Comparison of ENCODE assay signal across 8 cellular contexts in genomic region chr7:36366649-36367560, GRCh38. TPM values are rescaled to one million over a fixed set of nuclear protein-coding genes. Genes with fewer than 3 reads are reported as not detected.
A peak's percentile ranks its signal among the peaks of the same experiment; 100 is the strongest.
DNase-seq lines count a peak whose midpoint lies in the region; ATAC-seq and TF ChIP-seq lines count a peak whose summit lies in the region.

No MANE protein-coding gene starts in this region.

- DNase-seq in NCI-H1694 treated with DMSO at 0.1 percent for 48 hours (lab: John Stamatoyannopoulos, UW) (peak; percentile 91), T-helper 22 cell (ENCODE audit: low read depth) (peak; percentile 83), astrocyte of the cerebellum (ENCODE audit: low read depth) (peak; percentile 56), hepatocyte (ENCODE audit: low spot score) (peak; percentile 96), vagina (ENCODE audit: extremely low spot score in 2 of 2) (no peak)

- TF ChIP-seq CTCF in astrocyte of the cerebellum (IDR thresholded peaks at IDR 0.05; ENCODE audit: low read depth, low read length, missing control alignments) (peak; percentile 87), hepatocyte (IDR thresholded peaks at IDR 0.05; ENCODE audit: poor library complexity) (peak; percentile 96), vagina (IDR thresholded peaks at IDR 0.05) (peak; percentile 71 to 84 (median 76))

- H2AFZ ChIP-seq in hepatocyte, result peak overlapping the region; percentile 90

- H3K4me3 ChIP-seq in astrocyte of the cerebellum (ENCODE audit: low read depth, low read length) (peak overlapping the region; percentile 67), hepatocyte (peak overlapping the region; percentile 89), rectal smooth muscle tissue (ENCODE audit: low read length) (peak overlapping the region; percentile 74), vagina (peak overlapping the region; percentile 63 to 93)

- H3K27ac ChIP-seq in hepatocyte (peak overlapping the region; percentile 87), rectal smooth muscle tissue (ENCODE audit: low read depth, low read length) (peak overlapping the region; percentile 7), vagina (peak overlapping the region; percentile 68)

- H3K4me1 ChIP-seq in hepatocyte (ENCODE audit: insufficient read depth) (no peaks in the 10 kb centered on the region), rectal smooth muscle tissue (ENCODE audit: control insufficient read depth, insufficient read depth, low read length) (no peaks in the 10 kb centered on the region), vagina (no peaks in the 10 kb centered on the region)

- intact Hi-C loops in vagina (cut with DNase I), result no loop called here

- peak overlapping the region; percentile 71 for H3K4me2 ChIP-seq in hepatocyte

- H3K36me3 ChIP-seq in hepatocyte (replicated peaks; ENCODE audit: insufficient read depth, low read depth) (no peaks in the 10 kb centered on the region), rectal smooth muscle tissue (ENCODE audit: control insufficient read depth, insufficient read depth, low read length) (no peaks in the 10 kb centered on the region), vagina (no peaks in the 10 kb centered on the region)

- in situ Hi-C loops in astrocyte of the cerebellum (cut with HindIII; ENCODE audit: low sequenced_read_pairs), result no loop called here

- H3K79me2 ChIP-seq in hepatocyte, result peaks cover 6% of the 10 kb centered on the region

- H3K27me3 ChIP-seq in hepatocyte (no peaks in the 10 kb centered on the region), rectal smooth muscle tissue (ENCODE audit: control insufficient read depth, insufficient read depth, low read length) (no peaks in the 10 kb centered on the region), vagina (no peaks in the 10 kb centered on the region)

- H3K9me3 ChIP-seq in hepatocyte (ENCODE audit: low read depth) (no peaks in the 10 kb centered on the region), vagina (no peaks in the 10 kb centered on the region)

- ATAC-seq in GM18502 (IDR thresholded peaks at IDR 0.05; ENCODE audit: poor library complexity, unreplicated experiment) (peak; percentile 99), HG02970 (IDR thresholded peaks at IDR 0.05; ENCODE audit: low FRiP score, unreplicated experiment) (peak; percentile 98)

- no peaks in the 10 kb centered on the region for H4K20me1 ChIP-seq in hepatocyte (ENCODE audit: insufficient read depth, poor library complexity, severe bottlenecking)

- peak overlapping the region; percentile 62 for H3K9ac ChIP-seq in rectal smooth muscle tissue (ENCODE audit: low read length)

- under 1% methylated on average over 73 of the region's 99 CpGs for WGBS in hepatocyte (ENCODE audit: low lambda C conversion rate, missing lambda C conversion rate)

- H3K9me2 ChIP-seq in hepatocyte (replicated peaks; ENCODE audit: insufficient read depth), result no peaks in the 10 kb centered on the region

- TF ChIP-seq POLR2A in vagina (IDR thresholded peaks at IDR 0.05), result no peak

RNA-seq across cellular contexts. Expression of gene ANLN, which starts 22.8 kb away (rescaled TPM):
- 26.3 and 31.3 TPM in 2 replicates for total RNA-seq in hepatocyte
- polyA plus RNA-seq in hepatocyte, result 8.2 and 15.4 TPM in 2 replicates
- 18.9 TPM for total RNA-seq in vagina

Comparison
In these comparisons a context has a peak if more than half of its experiments do, and no peak if none do; other contexts are left out.
1. DNase-seq: peak in NCI-H1694 treated with DMSO at 0.1 percent for 48 hours (single experiment), T-helper 22 cell (single experiment), astrocyte of the cerebellum (single experiment) and hepatocyte (single experiment); none in vagina (0 of 2).
2. H3K27ac ChIP-seq: peak in every context shown above with its lines; median percentile 87 in hepatocyte; 68 in vagina; 7 in rectal smooth muscle tissue.
3. Peak in every context shown above with its lines, with median percentiles within 50 percentile points of each other: H3K4me3 ChIP-seq and CTCF ChIP-seq.